1 cellular context compared by ENCODE assay signal in genomic region chr7:27723086-27723485, GRCh38.
TF ChIP-seq lines count a peak whose summit lies in the region.

No MANE protein-coding gene starts in this region.

TF ChIP-seq in GM12878, 131 proteins besides CTCF, POLR2A, EP300 and RAD21 (continued from another document):
- TF ChIP-seq, protein P1, sequence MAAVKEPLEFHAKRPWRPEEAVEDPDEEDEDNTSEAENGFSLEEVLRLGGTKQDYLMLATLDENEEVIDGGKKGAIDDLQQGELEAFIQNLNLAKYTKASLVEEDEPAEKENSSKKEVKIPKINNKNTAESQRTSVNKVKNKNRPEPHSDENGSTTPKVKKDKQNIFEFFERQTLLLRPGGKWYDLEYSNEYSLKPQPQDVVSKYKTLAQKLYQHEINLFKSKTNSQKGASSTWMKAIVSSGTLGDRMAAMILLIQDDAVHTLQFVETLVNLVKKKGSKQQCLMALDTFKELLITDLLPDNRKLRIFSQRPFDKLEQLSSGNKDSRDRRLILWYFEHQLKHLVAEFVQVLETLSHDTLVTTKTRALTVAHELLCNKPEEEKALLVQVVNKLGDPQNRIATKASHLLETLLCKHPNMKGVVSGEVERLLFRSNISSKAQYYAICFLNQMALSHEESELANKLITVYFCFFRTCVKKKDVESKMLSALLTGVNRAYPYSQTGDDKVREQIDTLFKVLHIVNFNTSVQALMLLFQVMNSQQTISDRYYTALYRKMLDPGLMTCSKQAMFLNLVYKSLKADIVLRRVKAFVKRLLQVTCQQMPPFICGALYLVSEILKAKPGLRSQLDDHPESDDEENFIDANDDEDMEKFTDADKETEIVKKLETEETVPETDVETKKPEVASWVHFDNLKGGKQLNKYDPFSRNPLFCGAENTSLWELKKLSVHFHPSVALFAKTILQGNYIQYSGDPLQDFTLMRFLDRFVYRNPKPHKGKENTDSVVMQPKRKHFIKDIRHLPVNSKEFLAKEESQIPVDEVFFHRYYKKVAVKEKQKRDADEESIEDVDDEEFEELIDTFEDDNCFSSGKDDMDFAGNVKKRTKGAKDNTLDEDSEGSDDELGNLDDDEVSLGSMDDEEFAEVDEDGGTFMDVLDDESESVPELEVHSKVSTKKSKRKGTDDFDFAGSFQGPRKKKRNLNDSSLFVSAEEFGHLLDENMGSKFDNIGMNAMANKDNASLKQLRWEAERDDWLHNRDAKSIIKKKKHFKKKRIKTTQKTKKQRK (IDR thresholded peaks at IDR 0.05; ENCODE audit: low read depth, low read length), result no peak
